ENCODE assay signal across 1 cellular context in the genomic region with DNA sequence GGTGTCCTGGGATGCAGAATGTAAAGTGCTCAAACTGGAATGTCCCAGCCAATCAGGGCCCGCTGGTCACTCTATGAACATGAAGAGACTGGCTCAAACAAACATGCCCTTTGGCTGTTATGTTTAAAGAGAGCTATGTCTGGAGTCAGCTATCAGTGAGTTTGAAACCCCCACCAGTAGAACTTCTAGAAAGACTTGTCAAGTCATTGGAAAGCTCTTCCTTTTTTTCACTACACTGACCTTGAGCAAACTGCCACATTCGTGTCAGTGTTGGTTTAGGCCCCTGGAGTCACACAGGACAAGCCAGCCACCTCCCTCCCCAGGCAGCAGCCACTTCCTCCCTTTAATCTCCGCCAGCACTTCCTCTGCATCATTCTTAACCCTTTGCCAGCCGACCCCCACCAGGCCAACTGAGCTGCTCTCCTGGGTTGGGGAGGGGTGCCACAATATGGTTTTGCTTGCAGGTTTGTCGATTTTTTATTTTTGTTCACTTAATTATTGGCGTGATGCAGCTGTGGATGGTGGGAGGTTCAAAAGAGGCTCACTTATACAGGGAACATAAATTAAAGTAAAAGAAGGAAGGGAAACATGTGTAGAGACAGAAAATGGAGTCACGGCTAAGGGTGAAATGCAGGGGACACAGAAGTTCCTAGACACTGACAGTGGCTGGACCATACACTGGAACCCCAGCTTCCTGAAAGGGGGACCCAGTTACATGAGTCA.
A peak's percentile ranks its signal among the peaks of the same experiment; 100 is the strongest.
TF ChIP-seq lines count a peak whose summit lies in the region.

No MANE protein-coding gene starts in this region.

TF ChIP-seq in HepG2, 621 proteins besides CTCF, POLR2A, EP300 and RAD21 (continued from another document and continues in another):
- TF ChIP-seq, protein P1, sequence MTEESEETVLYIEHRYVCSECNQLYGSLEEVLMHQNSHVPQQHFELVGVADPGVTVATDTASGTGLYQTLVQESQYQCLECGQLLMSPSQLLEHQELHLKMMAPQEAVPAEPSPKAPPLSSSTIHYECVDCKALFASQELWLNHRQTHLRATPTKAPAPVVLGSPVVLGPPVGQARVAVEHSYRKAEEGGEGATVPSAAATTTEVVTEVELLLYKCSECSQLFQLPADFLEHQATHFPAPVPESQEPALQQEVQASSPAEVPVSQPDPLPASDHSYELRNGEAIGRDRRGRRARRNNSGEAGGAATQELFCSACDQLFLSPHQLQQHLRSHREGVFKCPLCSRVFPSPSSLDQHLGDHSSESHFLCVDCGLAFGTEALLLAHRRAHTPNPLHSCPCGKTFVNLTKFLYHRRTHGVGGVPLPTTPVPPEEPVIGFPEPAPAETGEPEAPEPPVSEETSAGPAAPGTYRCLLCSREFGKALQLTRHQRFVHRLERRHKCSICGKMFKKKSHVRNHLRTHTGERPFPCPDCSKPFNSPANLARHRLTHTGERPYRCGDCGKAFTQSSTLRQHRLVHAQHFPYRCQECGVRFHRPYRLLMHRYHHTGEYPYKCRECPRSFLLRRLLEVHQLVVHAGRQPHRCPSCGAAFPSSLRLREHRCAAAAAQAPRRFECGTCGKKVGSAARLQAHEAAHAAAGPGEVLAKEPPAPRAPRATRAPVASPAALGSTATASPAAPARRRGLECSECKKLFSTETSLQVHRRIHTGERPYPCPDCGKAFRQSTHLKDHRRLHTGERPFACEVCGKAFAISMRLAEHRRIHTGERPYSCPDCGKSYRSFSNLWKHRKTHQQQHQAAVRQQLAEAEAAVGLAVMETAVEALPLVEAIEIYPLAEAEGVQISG (CRISPR knock-in tag; IDR thresholded peaks at IDR 0.05) = peak; percentile 63
- TF ChIP-seq MAFK (conservative IDR thresholded peaks at IDR 0.05 in 1 of 2, IDR thresholded peaks at IDR 0.05 in 1 of 2; ENCODE audit: low read length in 2 of 2) = peak in 1 of 2 experiments; percentile 2; a peak in 1 of 4 replicates
- TF ChIP-seq, protein P2, sequence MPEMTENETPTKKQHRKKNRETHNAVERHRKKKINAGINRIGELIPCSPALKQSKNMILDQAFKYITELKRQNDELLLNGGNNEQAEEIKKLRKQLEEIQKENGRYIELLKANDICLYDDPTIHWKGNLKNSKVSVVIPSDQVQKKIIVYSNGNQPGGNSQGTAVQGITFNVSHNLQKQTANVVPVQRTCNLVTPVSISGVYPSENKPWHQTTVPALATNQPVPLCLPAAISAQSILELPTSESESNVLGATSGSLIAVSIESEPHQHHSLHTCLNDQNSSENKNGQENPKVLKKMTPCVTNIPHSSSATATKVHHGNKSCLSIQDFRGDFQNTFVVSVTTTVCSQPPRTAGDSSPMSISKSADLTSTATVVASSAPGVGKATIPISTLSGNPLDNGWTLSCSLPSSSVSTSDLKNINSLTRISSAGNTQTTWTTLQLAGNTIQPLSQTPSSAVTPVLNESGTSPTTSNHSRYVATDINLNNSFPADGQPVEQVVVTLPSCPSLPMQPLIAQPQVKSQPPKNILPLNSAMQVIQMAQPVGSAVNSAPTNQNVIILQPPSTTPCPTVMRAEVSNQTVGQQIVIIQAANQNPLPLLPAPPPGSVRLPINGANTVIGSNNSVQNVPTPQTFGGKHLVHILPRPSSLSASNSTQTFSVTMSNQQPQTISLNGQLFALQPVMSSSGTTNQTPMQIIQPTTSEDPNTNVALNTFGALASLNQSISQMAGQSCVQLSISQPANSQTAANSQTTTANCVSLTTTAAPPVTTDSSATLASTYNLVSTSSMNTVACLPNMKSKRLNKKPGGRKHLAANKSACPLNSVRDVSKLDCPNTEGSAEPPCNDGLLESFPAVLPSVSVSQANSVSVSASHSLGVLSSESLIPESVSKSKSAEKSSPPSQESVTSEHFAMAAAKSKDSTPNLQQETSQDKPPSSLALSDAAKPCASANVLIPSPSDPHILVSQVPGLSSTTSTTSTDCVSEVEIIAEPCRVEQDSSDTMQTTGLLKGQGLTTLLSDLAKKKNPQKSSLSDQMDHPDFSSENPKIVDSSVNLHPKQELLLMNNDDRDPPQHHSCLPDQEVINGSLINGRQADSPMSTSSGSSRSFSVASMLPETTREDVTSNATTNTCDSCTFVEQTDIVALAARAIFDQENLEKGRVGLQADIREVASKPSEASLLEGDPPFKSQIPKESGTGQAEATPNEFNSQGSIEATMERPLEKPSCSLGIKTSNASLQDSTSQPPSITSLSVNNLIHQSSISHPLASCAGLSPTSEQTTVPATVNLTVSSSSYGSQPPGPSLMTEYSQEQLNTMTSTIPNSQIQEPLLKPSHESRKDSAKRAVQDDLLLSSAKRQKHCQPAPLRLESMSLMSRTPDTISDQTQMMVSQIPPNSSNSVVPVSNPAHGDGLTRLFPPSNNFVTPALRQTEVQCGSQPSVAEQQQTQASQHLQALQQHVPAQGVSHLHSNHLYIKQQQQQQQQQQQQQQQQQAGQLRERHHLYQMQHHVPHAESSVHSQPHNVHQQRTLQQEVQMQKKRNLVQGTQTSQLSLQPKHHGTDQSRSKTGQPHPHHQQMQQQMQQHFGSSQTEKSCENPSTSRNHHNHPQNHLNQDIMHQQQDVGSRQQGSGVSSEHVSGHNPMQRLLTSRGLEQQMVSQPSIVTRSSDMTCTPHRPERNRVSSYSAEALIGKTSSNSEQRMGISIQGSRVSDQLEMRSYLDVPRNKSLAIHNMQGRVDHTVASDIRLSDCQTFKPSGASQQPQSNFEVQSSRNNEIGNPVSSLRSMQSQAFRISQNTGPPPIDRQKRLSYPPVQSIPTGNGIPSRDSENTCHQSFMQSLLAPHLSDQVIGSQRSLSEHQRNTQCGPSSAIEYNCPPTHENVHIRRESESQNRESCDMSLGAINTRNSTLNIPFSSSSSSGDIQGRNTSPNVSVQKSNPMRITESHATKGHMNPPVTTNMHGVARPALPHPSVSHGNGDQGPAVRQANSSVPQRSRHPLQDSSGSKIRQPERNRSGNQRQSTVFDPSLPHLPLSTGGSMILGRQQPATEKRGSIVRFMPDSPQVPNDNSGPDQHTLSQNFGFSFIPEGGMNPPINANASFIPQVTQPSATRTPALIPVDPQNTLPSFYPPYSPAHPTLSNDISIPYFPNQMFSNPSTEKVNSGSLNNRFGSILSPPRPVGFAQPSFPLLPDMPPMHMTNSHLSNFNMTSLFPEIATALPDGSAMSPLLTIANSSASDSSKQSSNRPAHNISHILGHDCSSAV (CRISPR knock-in tag; IDR thresholded peaks at IDR 0.05; ENCODE audit: borderline replicate concordance) = no peak
- TF ChIP-seq HIVEP1 (CRISPR knock-in tag; IDR thresholded peaks at IDR 0.05) = 0 out of 2 replicates have a peak, but pooled peaks have one; percentile 30
- no peak for TF ChIP-seq HNRNPK (IDR thresholded peaks at IDR 0.05; ENCODE audit: low read depth, low read length, poor library complexity, severe bottlenecking)
- TF ChIP-seq, protein P3, sequence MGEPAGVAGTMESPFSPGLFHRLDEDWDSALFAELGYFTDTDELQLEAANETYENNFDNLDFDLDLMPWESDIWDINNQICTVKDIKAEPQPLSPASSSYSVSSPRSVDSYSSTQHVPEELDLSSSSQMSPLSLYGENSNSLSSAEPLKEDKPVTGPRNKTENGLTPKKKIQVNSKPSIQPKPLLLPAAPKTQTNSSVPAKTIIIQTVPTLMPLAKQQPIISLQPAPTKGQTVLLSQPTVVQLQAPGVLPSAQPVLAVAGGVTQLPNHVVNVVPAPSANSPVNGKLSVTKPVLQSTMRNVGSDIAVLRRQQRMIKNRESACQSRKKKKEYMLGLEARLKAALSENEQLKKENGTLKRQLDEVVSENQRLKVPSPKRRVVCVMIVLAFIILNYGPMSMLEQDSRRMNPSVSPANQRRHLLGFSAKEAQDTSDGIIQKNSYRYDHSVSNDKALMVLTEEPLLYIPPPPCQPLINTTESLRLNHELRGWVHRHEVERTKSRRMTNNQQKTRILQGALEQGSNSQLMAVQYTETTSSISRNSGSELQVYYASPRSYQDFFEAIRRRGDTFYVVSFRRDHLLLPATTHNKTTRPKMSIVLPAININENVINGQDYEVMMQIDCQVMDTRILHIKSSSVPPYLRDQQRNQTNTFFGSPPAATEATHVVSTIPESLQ (CRISPR knock-in tag; conservative IDR thresholded peaks at IDR 0.05) = no peak
- peak; percentile 37; the same call in 1 of the 2 replicates for TF ChIP-seq ZNF746 (CRISPR knock-in tag; IDR thresholded peaks at IDR 0.05)
- 0 out of 2 replicates have a peak, but pooled peaks have one; percentile 38 for TF ChIP-seq HMG20A (CRISPR knock-in tag; IDR thresholded peaks at IDR 0.05; ENCODE audit: borderline replicate concordance)
- no peak for TF ChIP-seq SIN3A (IDR thresholded peaks at IDR 0.05; ENCODE audit: borderline replicate concordance, low read depth, low read length)
- TF ChIP-seq, protein P4, sequence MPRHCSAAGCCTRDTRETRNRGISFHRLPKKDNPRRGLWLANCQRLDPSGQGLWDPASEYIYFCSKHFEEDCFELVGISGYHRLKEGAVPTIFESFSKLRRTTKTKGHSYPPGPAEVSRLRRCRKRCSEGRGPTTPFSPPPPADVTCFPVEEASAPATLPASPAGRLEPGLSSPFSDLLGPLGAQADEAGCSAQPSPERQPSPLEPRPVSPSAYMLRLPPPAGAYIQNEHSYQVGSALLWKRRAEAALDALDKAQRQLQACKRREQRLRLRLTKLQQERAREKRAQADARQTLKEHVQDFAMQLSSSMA (CRISPR knock-in tag; IDR thresholded peaks at IDR 0.05) = no peak
- TF ChIP-seq, protein P5, sequence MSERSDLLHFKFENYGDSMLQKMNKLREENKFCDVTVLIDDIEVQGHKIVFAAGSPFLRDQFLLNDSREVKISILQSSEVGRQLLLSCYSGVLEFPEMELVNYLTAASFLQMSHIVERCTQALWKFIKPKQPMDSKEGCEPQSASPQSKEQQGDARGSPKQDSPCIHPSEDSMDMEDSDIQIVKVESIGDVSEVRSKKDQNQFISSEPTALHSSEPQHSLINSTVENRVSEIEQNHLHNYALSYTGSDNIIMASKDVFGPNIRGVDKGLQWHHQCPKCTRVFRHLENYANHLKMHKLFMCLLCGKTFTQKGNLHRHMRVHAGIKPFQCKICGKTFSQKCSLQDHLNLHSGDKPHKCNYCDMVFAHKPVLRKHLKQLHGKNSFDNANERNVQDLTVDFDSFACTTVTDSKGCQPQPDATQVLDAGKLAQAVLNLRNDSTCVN (CRISPR knock-in tag; IDR thresholded peaks at IDR 0.05; ENCODE audit: borderline replicate concordance) = peak; percentile 97
- TF ChIP-seq POGZ (CRISPR knock-in tag; IDR thresholded peaks at IDR 0.05) = peak; percentile 53; the same call in 1 of the 2 replicates
- no peak for TF ChIP-seq ZNF441 (CRISPR knock-in tag; IDR thresholded peaks at IDR 0.05; ENCODE audit: borderline replicate concordance)
- TF ChIP-seq, protein P6, sequence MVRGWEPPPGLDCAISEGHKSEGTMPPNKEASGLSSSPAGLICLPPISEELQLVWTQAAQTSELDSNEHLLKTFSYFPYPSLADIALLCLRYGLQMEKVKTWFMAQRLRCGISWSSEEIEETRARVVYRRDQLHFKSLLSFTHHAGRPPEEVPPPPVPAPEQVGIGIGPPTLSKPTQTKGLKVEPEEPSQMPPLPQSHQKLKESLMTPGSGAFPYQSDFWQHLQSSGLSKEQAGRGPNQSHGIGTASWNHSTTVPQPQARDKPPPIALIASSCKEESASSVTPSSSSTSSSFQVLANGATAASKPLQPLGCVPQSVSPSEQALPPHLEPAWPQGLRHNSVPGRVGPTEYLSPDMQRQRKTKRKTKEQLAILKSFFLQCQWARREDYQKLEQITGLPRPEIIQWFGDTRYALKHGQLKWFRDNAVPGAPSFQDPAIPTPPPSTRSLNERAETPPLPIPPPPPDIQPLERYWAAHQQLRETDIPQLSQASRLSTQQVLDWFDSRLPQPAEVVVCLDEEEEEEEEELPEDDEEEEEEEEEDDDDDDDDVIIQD (CRISPR knock-in tag; IDR thresholded peaks at IDR 0.05; ENCODE audit: low read depth) = peak; percentile 36; the same call in 1 of the 2 replicates
- TF ChIP-seq ZNF883 (CRISPR knock-in tag; IDR thresholded peaks at IDR 0.05; ENCODE audit: not compliant biosample characterization) = no peak
- TF ChIP-seq, protein P7, sequence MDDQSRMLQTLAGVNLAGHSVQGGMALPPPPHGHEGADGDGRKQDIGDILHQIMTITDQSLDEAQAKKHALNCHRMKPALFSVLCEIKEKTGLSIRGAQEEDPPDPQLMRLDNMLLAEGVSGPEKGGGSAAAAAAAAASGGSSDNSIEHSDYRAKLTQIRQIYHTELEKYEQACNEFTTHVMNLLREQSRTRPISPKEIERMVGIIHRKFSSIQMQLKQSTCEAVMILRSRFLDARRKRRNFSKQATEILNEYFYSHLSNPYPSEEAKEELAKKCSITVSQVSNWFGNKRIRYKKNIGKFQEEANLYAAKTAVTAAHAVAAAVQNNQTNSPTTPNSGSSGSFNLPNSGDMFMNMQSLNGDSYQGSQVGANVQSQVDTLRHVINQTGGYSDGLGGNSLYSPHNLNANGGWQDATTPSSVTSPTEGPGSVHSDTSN (CRISPR knock-in tag; IDR thresholded peaks at IDR 0.05; ENCODE audit: borderline replicate concordance) = no peak
- TF ChIP-seq, protein P8, sequence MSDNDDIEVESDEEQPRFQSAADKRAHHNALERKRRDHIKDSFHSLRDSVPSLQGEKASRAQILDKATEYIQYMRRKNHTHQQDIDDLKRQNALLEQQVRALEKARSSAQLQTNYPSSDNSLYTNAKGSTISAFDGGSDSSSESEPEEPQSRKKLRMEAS (IDR thresholded peaks at IDR 0.05) = peak; percentile 60
- TF ChIP-seq GABPA (IDR thresholded peaks at IDR 0.05; ENCODE audit: low read depth, low read length) = peak; percentile 36
- peak; percentile 79 for TF ChIP-seq GABPA (CRISPR knock-in tag; IDR thresholded peaks at IDR 0.05; ENCODE audit: low read depth)
- TF ChIP-seq ISL2 (CRISPR knock-in tag; IDR thresholded peaks at IDR 0.05) = peak; percentile 89; the same call in 1 of the 2 replicates
- TF ChIP-seq ZNF446 (CRISPR knock-in tag; IDR thresholded peaks at IDR 0.05) = no peak
- peak; percentile 34; the same call in 1 of the 2 replicates for TF ChIP-seq RCOR2 (CRISPR knock-in tag; IDR thresholded peaks at IDR 0.05)
- TF ChIP-seq ZC3H13 (CRISPR knock-in tag; IDR thresholded peaks at IDR 0.05) = no peak
- TF ChIP-seq THYN1 (CRISPR knock-in tag; IDR thresholded peaks at IDR 0.05; ENCODE audit: borderline replicate concordance, low read depth) = 0 out of 2 replicates have a peak, but pooled peaks have one; percentile 41
- TF ChIP-seq SOX13 (IDR thresholded peaks at IDR 0.05) = no peak
- peak in 1 of 2 experiments; percentile 67; a peak in 2 of 4 replicates for TF ChIP-seq SOX13 (CRISPR knock-in tag; conservative IDR thresholded peaks at IDR 0.05 in 1 of 2, IDR thresholded peaks at IDR 0.05 in 1 of 2)
- peak; percentile 75; the same call in 1 of the 2 replicates for TF ChIP-seq REPIN1 (CRISPR knock-in tag; IDR thresholded peaks at IDR 0.05; ENCODE audit: borderline replicate concordance, low read depth)
- TF ChIP-seq HES4 (CRISPR knock-in tag; IDR thresholded peaks at IDR 0.05; ENCODE audit: borderline replicate concordance) = no peak
- peak; percentile 84 for TF ChIP-seq TCF7 (IDR thresholded peaks at IDR 0.05; ENCODE audit: low read depth)
- no peak for TF ChIP-seq TEAD2 (CRISPR knock-in tag; IDR thresholded peaks at IDR 0.05)
- no peak for TF ChIP-seq RBM22 (optimal IDR thresholded peaks at IDR 0.05; ENCODE audit: low read length)
- TF ChIP-seq PTBP1 (IDR thresholded peaks at IDR 0.05; ENCODE audit: low read depth, low read length, poor library complexity, severe bottlenecking) = no peak
- TF ChIP-seq SNAPC2 (CRISPR knock-in tag; IDR thresholded peaks at IDR 0.05) = peak; percentile 36; the same call in 1 of the 2 replicates
- TF ChIP-seq ZNF879 (CRISPR knock-in tag; IDR thresholded peaks at IDR 0.05) = no peak
- no peak for TF ChIP-seq ZBTB8A (CRISPR knock-in tag; IDR thresholded peaks at IDR 0.05; ENCODE audit: borderline replicate concordance, low read depth)
